Comparison of ENCODE assay signal across 2 cellular contexts in genomic region chr4:80237992-80238391, GRCh38.
TF ChIP-seq lines count a peak whose summit lies in the region.

No MANE protein-coding gene starts in this region.

TF ChIP-seq in endothelial cell of umbilical vein, 7 proteins besides CTCF, POLR2A, EP300 and RAD21 (continued from another document):
- TF ChIP-seq MAX (IDR thresholded peaks at IDR 0.05; ENCODE audit: insufficient read depth, insufficient read length) (no peak), POLR2AphosphoS5 (IDR thresholded peaks at IDR 0.05; ENCODE audit: insufficient read depth, low read depth, low read length) (peak; percentile 74), GATA2 (IDR thresholded peaks at IDR 0.05; ENCODE audit: insufficient read depth, insufficient read length, low read depth, low read length) (peak; percentile 53)

TF ChIP-seq in WTC11, 78 proteins besides CTCF, POLR2A, EP300 and RAD21 (continued from another document):
- TF ChIP-seq, protein P1, sequence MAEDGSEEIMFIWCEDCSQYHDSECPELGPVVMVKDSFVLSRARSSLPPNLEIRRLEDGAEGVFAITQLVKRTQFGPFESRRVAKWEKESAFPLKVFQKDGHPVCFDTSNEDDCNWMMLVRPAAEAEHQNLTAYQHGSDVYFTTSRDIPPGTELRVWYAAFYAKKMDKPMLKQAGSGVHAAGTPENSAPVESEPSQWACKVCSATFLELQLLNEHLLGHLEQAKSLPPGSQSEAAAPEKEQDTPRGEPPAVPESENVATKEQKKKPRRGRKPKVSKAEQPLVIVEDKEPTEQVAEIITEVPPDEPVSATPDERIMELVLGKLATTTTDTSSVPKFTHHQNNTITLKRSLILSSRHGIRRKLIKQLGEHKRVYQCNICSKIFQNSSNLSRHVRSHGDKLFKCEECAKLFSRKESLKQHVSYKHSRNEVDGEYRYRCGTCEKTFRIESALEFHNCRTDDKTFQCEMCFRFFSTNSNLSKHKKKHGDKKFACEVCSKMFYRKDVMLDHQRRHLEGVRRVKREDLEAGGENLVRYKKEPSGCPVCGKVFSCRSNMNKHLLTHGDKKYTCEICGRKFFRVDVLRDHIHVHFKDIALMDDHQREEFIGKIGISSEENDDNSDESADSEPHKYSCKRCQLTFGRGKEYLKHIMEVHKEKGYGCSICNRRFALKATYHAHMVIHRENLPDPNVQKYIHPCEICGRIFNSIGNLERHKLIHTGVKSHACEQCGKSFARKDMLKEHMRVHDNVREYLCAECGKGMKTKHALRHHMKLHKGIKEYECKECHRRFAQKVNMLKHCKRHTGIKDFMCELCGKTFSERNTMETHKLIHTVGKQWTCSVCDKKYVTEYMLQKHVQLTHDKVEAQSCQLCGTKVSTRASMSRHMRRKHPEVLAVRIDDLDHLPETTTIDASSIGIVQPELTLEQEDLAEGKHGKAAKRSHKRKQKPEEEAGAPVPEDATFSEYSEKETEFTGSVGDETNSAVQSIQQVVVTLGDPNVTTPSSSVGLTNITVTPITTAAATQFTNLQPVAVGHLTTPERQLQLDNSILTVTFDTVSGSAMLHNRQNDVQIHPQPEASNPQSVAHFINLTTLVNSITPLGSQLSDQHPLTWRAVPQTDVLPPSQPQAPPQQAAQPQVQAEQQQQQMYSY (CRISPR knock-in tag; IDR thresholded peaks at IDR 0.05), result no peak
- no peak for TF ChIP-seq MAX (CRISPR knock-in tag; IDR thresholded peaks at IDR 0.05)
- no peak for TF ChIP-seq ATF1 (CRISPR knock-in tag; IDR thresholded peaks at IDR 0.05)
- TF ChIP-seq, protein P2, sequence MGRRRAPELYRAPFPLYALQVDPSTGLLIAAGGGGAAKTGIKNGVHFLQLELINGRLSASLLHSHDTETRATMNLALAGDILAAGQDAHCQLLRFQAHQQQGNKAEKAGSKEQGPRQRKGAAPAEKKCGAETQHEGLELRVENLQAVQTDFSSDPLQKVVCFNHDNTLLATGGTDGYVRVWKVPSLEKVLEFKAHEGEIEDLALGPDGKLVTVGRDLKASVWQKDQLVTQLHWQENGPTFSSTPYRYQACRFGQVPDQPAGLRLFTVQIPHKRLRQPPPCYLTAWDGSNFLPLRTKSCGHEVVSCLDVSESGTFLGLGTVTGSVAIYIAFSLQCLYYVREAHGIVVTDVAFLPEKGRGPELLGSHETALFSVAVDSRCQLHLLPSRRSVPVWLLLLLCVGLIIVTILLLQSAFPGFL (CRISPR knock-in tag; IDR thresholded peaks at IDR 0.05; ENCODE audit: borderline replicate concordance), result no peak
- no peak for TF ChIP-seq GTF2I (CRISPR knock-in tag; conservative IDR thresholded peaks at IDR 0.05)
- TF ChIP-seq MYBL2 (CRISPR knock-in tag; IDR thresholded peaks at IDR 0.05), result no peak
- TF ChIP-seq ESRRA (CRISPR knock-in tag; IDR thresholded peaks at IDR 0.05; ENCODE audit: borderline replicate concordance), result no peak
- TF ChIP-seq CBFB (CRISPR knock-in tag; IDR thresholded peaks at IDR 0.05; ENCODE audit: low read depth), result no peak
- TF ChIP-seq ZNF281 (CRISPR knock-in tag; IDR thresholded peaks at IDR 0.05), result no peak
- TF ChIP-seq, protein P3, sequence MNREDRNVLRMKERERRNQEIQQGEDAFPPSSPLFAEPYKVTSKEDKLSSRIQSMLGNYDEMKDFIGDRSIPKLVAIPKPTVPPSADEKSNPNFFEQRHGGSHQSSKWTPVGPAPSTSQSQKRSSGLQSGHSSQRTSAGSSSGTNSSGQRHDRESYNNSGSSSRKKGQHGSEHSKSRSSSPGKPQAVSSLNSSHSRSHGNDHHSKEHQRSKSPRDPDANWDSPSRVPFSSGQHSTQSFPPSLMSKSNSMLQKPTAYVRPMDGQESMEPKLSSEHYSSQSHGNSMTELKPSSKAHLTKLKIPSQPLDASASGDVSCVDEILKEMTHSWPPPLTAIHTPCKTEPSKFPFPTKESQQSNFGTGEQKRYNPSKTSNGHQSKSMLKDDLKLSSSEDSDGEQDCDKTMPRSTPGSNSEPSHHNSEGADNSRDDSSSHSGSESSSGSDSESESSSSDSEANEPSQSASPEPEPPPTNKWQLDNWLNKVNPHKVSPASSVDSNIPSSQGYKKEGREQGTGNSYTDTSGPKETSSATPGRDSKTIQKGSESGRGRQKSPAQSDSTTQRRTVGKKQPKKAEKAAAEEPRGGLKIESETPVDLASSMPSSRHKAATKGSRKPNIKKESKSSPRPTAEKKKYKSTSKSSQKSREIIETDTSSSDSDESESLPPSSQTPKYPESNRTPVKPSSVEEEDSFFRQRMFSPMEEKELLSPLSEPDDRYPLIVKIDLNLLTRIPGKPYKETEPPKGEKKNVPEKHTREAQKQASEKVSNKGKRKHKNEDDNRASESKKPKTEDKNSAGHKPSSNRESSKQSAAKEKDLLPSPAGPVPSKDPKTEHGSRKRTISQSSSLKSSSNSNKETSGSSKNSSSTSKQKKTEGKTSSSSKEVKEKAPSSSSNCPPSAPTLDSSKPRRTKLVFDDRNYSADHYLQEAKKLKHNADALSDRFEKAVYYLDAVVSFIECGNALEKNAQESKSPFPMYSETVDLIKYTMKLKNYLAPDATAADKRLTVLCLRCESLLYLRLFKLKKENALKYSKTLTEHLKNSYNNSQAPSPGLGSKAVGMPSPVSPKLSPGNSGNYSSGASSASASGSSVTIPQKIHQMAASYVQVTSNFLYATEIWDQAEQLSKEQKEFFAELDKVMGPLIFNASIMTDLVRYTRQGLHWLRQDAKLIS (CRISPR knock-in tag; IDR thresholded peaks at IDR 0.05; ENCODE audit: borderline replicate concordance), result no peak
- no peak for TF ChIP-seq TCF7 (CRISPR knock-in tag; IDR thresholded peaks at IDR 0.05; ENCODE audit: low read depth)
- TF ChIP-seq PRRX2 (CRISPR knock-in tag; IDR thresholded peaks at IDR 0.05), result no peak
- no peak for TF ChIP-seq FOXK1 (CRISPR knock-in tag; IDR thresholded peaks at IDR 0.05)
- no peak for TF ChIP-seq SOX15 (CRISPR knock-in tag; IDR thresholded peaks at IDR 0.05)
- TF ChIP-seq, protein P4, sequence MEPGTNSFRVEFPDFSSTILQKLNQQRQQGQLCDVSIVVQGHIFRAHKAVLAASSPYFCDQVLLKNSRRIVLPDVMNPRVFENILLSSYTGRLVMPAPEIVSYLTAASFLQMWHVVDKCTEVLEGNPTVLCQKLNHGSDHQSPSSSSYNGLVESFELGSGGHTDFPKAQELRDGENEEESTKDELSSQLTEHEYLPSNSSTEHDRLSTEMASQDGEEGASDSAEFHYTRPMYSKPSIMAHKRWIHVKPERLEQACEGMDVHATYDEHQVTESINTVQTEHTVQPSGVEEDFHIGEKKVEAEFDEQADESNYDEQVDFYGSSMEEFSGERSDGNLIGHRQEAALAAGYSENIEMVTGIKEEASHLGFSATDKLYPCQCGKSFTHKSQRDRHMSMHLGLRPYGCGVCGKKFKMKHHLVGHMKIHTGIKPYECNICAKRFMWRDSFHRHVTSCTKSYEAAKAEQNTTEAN (CRISPR knock-in tag; IDR thresholded peaks at IDR 0.05), result no peak
- no peak for TF ChIP-seq ZSCAN18 (CRISPR knock-in tag; IDR thresholded peaks at IDR 0.05)
- TF ChIP-seq ZNF425 (CRISPR knock-in tag; conservative IDR thresholded peaks at IDR 0.05), result no peak
TF ChIP-seq in WTC11: peak in this region for 0.
